Comparison of ENCODE assay signal across 1 cellular context in the genomic region with DNA sequence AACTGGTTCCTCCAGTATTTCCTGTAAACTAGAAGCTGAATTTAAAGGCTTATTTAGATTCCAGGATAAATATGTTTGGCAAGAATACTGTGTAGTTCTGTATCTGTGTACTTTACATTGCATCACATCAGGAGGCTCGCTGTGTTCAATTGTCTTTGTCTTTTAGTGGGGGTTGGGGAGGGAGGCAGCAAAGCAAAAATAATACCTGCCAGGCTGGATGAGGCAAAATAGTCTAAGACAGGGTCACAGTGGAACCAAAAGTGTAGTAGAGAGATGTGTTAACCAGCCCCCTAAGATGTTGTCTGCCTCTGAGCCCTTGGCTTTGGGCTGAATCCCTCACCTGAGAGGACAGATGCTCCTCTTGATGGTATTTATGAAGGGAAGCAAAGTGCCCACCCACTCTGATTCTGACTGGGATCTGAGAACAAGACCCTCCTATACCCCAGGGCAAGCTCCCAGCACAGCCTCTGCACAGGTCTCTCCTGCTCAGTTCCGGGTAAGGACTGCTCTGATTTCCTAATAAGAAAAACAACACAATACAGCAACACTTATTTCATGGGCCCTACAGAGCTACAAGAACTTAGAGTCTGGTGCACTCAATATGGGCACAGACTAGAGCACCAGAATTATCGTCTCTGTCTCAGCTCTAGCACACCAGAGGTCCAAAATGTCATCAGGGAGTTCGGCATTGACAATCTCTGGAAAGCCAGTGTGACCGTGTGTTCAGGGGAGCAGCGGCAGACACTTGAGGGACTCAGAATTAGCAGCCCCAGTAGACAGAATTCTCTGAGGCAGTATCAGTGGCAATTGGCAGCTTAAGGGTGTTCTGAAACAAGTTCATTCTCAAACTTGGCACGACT.
TF ChIP-seq lines count a peak whose summit lies in the region.

No MANE protein-coding gene starts in this region.

TF ChIP-seq in HepG2, 621 proteins besides CTCF, POLR2A, EP300 and RAD21 (continued from another document and continues in another):
- TF ChIP-seq, protein P1, sequence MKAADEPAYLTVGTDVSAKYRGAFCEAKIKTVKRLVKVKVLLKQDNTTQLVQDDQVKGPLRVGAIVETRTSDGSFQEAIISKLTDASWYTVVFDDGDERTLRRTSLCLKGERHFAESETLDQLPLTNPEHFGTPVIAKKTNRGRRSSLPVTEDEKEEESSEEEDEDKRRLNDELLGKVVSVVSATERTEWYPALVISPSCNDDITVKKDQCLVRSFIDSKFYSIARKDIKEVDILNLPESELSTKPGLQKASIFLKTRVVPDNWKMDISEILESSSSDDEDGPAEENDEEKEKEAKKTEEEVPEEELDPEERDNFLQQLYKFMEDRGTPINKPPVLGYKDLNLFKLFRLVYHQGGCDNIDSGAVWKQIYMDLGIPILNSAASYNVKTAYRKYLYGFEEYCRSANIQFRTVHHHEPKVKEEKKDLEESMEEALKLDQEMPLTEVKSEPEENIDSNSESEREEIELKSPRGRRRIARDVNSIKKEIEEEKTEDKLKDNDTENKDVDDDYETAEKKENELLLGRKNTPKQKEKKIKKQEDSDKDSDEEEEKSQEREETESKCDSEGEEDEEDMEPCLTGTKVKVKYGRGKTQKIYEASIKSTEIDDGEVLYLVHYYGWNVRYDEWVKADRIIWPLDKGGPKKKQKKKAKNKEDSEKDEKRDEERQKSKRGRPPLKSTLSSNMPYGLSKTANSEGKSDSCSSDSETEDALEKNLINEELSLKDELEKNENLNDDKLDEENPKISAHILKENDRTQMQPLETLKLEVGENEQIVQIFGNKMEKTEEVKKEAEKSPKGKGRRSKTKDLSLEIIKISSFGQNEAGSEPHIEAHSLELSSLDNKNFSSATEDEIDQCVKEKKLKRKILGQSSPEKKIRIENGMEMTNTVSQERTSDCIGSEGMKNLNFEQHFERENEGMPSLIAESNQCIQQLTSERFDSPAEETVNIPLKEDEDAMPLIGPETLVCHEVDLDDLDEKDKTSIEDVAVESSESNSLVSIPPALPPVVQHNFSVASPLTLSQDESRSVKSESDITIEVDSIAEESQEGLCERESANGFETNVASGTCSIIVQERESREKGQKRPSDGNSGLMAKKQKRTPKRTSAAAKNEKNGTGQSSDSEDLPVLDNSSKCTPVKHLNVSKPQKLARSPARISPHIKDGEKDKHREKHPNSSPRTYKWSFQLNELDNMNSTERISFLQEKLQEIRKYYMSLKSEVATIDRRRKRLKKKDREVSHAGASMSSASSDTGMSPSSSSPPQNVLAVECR (CRISPR knock-in tag; IDR thresholded peaks at IDR 0.05; ENCODE audit: borderline replicate concordance): peak; percentile 36; the same call in 1 of the 2 replicates
- TF ChIP-seq KLF16 (CRISPR knock-in tag; IDR thresholded peaks at IDR 0.05) (peak in 1 of 2 experiments; percentile 65; a peak in 1 of 4 replicates), KLF6 (CRISPR knock-in tag; IDR thresholded peaks at IDR 0.05) (0 out of 2 replicates have a peak, but pooled peaks have one; percentile 59), PAX8 (CRISPR knock-in tag; IDR thresholded peaks at IDR 0.05; ENCODE audit: borderline replicate concordance) (no peak), NR2F6 (IDR thresholded peaks at IDR 0.05) (no peak), NR2F6 (CRISPR knock-in tag; IDR thresholded peaks at IDR 0.05) (0 out of 2 replicates have a peak, but pooled peaks have one; percentile 15), THAP11 (CRISPR knock-in tag; IDR thresholded peaks at IDR 0.05) (peak; percentile 41; the same call in 1 of the 2 replicates), ZNF562 (CRISPR knock-in tag; IDR thresholded peaks at IDR 0.05; ENCODE audit: borderline replicate concordance) (no peak), SOX5 (CRISPR knock-in tag; IDR thresholded peaks at IDR 0.05; ENCODE audit: borderline replicate concordance) (peak; percentile 98), TARDBP (CRISPR knock-in tag; IDR thresholded peaks at IDR 0.05) (peak; percentile 39; the same call in 1 of the 2 replicates), CEBPG (CRISPR knock-in tag; IDR thresholded peaks at IDR 0.05) (peak; percentile 95), TEAD3 (CRISPR knock-in tag; optimal IDR thresholded peaks at IDR 0.05; ENCODE audit: borderline replicate concordance) (peak; percentile 12), ZSCAN12 (CRISPR knock-in tag; IDR thresholded peaks at IDR 0.05) (no peak), RXRA (CRISPR knock-in tag; IDR thresholded peaks at IDR 0.05) (no peak; the same call in 1 of the 2 replicates), ZNF660 (CRISPR knock-in tag; IDR thresholded peaks at IDR 0.05; ENCODE audit: borderline replicate concordance, low read depth) (no peak), EHMT2 (IDR thresholded peaks at IDR 0.05; ENCODE audit: borderline replicate concordance, low read depth, low read length) (no peak), ZKSCAN8 (CRISPR knock-in tag; IDR thresholded peaks at IDR 0.05; ENCODE audit: borderline replicate concordance) (0 out of 2 replicates have a peak, but pooled peaks have one; percentile 55), ARID2 (CRISPR knock-in tag; IDR thresholded peaks at IDR 0.05; ENCODE audit: borderline replicate concordance) (peak; percentile 22; the same call in 1 of the 2 replicates), SMYD3 (CRISPR knock-in tag; IDR thresholded peaks at IDR 0.05) (0 out of 2 replicates have a peak, but pooled peaks have one; percentile 19), FOXA1 (IDR thresholded peaks at IDR 0.05) (no peak), FOXA1 (CRISPR knock-in tag; IDR thresholded peaks at IDR 0.05) (peak; percentile 87), KDM6A (CRISPR knock-in tag; IDR thresholded peaks at IDR 0.05; ENCODE audit: low read depth) (0 out of 2 replicates have a peak, but pooled peaks have one; percentile 51), SALL1 (CRISPR knock-in tag; IDR thresholded peaks at IDR 0.05) (peak; percentile 59), ZNF614 (CRISPR knock-in tag; IDR thresholded peaks at IDR 0.05; ENCODE audit: borderline replicate concordance) (peak; percentile 61; the same call in 1 of the 2 replicates), ZNF589 (CRISPR knock-in tag; conservative IDR thresholded peaks at IDR 0.05) (no peak)
- TF ChIP-seq, protein P2, sequence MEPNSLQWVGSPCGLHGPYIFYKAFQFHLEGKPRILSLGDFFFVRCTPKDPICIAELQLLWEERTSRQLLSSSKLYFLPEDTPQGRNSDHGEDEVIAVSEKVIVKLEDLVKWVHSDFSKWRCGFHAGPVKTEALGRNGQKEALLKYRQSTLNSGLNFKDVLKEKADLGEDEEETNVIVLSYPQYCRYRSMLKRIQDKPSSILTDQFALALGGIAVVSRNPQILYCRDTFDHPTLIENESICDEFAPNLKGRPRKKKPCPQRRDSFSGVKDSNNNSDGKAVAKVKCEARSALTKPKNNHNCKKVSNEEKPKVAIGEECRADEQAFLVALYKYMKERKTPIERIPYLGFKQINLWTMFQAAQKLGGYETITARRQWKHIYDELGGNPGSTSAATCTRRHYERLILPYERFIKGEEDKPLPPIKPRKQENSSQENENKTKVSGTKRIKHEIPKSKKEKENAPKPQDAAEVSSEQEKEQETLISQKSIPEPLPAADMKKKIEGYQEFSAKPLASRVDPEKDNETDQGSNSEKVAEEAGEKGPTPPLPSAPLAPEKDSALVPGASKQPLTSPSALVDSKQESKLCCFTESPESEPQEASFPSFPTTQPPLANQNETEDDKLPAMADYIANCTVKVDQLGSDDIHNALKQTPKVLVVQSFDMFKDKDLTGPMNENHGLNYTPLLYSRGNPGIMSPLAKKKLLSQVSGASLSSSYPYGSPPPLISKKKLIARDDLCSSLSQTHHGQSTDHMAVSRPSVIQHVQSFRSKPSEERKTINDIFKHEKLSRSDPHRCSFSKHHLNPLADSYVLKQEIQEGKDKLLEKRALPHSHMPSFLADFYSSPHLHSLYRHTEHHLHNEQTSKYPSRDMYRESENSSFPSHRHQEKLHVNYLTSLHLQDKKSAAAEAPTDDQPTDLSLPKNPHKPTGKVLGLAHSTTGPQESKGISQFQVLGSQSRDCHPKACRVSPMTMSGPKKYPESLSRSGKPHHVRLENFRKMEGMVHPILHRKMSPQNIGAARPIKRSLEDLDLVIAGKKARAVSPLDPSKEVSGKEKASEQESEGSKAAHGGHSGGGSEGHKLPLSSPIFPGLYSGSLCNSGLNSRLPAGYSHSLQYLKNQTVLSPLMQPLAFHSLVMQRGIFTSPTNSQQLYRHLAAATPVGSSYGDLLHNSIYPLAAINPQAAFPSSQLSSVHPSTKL (CRISPR knock-in tag; IDR thresholded peaks at IDR 0.05): peak; percentile 92
- TF ChIP-seq, protein P3, sequence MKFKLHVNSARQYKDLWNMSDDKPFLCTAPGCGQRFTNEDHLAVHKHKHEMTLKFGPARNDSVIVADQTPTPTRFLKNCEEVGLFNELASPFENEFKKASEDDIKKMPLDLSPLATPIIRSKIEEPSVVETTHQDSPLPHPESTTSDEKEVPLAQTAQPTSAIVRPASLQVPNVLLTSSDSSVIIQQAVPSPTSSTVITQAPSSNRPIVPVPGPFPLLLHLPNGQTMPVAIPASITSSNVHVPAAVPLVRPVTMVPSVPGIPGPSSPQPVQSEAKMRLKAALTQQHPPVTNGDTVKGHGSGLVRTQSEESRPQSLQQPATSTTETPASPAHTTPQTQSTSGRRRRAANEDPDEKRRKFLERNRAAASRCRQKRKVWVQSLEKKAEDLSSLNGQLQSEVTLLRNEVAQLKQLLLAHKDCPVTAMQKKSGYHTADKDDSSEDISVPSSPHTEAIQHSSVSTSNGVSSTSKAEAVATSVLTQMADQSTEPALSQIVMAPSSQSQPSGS (CRISPR knock-in tag; IDR thresholded peaks at IDR 0.05): peak; percentile 37; the same call in 1 of the 2 replicates
- TF ChIP-seq, protein P4, sequence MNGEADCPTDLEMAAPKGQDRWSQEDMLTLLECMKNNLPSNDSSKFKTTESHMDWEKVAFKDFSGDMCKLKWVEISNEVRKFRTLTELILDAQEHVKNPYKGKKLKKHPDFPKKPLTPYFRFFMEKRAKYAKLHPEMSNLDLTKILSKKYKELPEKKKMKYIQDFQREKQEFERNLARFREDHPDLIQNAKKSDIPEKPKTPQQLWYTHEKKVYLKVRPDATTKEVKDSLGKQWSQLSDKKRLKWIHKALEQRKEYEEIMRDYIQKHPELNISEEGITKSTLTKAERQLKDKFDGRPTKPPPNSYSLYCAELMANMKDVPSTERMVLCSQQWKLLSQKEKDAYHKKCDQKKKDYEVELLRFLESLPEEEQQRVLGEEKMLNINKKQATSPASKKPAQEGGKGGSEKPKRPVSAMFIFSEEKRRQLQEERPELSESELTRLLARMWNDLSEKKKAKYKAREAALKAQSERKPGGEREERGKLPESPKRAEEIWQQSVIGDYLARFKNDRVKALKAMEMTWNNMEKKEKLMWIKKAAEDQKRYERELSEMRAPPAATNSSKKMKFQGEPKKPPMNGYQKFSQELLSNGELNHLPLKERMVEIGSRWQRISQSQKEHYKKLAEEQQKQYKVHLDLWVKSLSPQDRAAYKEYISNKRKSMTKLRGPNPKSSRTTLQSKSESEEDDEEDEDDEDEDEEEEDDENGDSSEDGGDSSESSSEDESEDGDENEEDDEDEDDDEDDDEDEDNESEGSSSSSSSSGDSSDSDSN (CRISPR knock-in tag; IDR thresholded peaks at IDR 0.05): no peak
- TF ChIP-seq, protein P5, sequence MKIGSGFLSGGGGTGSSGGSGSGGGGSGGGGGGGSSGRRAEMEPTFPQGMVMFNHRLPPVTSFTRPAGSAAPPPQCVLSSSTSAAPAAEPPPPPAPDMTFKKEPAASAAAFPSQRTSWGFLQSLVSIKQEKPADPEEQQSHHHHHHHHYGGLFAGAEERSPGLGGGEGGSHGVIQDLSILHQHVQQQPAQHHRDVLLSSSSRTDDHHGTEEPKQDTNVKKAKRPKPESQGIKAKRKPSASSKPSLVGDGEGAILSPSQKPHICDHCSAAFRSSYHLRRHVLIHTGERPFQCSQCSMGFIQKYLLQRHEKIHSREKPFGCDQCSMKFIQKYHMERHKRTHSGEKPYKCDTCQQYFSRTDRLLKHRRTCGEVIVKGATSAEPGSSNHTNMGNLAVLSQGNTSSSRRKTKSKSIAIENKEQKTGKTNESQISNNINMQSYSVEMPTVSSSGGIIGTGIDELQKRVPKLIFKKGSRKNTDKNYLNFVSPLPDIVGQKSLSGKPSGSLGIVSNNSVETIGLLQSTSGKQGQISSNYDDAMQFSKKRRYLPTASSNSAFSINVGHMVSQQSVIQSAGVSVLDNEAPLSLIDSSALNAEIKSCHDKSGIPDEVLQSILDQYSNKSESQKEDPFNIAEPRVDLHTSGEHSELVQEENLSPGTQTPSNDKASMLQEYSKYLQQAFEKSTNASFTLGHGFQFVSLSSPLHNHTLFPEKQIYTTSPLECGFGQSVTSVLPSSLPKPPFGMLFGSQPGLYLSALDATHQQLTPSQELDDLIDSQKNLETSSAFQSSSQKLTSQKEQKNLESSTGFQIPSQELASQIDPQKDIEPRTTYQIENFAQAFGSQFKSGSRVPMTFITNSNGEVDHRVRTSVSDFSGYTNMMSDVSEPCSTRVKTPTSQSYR (CRISPR knock-in tag; IDR thresholded peaks at IDR 0.05; ENCODE audit: borderline replicate concordance): peak; percentile 97
- TF ChIP-seq, protein P6, sequence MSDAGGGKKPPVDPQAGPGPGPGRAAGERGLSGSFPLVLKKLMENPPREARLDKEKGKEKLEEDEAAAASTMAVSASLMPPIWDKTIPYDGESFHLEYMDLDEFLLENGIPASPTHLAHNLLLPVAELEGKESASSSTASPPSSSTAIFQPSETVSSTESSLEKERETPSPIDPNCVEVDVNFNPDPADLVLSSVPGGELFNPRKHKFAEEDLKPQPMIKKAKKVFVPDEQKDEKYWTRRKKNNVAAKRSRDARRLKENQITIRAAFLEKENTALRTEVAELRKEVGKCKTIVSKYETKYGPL (CRISPR knock-in tag; IDR thresholded peaks at IDR 0.05): 0 out of 2 replicates have a peak, but pooled peaks have one; percentile 22
- TF ChIP-seq, protein P7, sequence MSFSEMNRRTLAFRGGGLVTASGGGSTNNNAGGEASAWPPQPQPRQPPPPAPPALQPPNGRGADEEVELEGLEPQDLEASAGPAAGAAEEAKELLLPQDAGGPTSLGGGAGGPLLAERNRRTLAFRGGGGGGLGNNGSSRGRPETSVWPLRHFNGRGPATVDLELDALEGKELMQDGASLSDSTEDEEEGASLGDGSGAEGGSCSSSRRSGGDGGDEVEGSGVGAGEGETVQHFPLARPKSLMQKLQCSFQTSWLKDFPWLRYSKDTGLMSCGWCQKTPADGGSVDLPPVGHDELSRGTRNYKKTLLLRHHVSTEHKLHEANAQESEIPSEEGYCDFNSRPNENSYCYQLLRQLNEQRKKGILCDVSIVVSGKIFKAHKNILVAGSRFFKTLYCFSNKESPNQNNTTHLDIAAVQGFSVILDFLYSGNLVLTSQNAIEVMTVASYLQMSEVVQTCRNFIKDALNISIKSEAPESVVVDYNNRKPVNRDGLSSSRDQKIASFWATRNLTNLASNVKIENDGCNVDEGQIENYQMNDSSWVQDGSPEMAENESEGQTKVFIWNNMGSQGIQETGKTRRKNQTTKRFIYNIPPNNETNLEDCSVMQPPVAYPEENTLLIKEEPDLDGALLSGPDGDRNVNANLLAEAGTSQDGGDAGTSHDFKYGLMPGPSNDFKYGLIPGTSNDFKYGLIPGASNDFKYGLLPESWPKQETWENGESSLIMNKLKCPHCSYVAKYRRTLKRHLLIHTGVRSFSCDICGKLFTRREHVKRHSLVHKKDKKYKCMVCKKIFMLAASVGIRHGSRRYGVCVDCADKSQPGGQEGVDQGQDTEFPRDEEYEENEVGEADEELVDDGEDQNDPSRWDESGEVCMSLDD (CRISPR knock-in tag; IDR thresholded peaks at IDR 0.05; ENCODE audit: borderline replicate concordance): no peak
- TF ChIP-seq, protein P8, sequence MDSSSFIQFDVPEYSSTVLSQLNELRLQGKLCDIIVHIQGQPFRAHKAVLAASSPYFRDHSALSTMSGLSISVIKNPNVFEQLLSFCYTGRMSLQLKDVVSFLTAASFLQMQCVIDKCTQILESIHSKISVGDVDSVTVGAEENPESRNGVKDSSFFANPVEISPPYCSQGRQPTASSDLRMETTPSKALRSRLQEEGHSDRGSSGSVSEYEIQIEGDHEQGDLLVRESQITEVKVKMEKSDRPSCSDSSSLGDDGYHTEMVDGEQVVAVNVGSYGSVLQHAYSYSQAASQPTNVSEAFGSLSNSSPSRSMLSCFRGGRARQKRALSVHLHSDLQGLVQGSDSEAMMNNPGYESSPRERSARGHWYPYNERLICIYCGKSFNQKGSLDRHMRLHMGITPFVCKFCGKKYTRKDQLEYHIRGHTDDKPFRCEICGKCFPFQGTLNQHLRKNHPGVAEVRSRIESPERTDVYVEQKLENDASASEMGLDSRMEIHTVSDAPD (CRISPR knock-in tag; IDR thresholded peaks at IDR 0.05): 0 out of 2 replicates have a peak, but pooled peaks have one; percentile 19
